8 cellular contexts compared by ENCODE assay signal in the genomic region with DNA sequence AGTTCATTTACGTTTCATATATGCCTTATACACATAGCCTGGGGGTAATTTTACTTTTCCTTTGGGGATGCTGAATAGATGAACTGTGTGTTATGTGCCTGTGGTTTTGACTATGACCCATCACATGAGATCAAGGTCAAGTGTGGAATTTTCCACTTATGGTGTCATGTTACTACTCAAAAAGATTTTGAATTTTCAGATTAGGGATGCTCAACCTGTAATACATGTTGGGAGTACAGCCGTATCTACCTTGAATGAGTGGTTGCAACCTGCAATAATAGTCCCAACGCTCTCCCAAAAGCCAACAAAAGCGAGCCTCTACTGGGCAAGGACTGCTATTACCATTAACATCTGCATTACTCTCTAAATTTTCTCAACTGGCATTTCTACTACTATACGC.
DNase-seq lines count a peak whose midpoint lies in the region; ATAC-seq and TF ChIP-seq lines count a peak whose summit lies in the region.

No MANE protein-coding gene starts in this region.

- H2AFZ ChIP-seq in PC-3 (ENCODE audit: low read length) (no peak overlapping the region), smooth muscle cell (ENCODE audit: low read depth) (no peak overlapping the region)

- no TSS peak for BruUV-seq in PC-3 (replicated peaks; lab: Mats Ljungman, UMichigan)

- no peak overlapping the region for H3K4me3 ChIP-seq in PC-3 (ENCODE audit: low read length)
- no peak overlapping the region for H3K4me3 ChIP-seq in smooth muscle cell

- peaks cover 57% of the 10 kb centered on the region for H3K36me3 Mint-ChIP-seq in activated CD8-positive, alpha-beta memory T cell treated with anti-CD3 and anti-CD28 coated beads, Interleukin-2, amount 10 ng/mL, durations not matched to agents 7 days and 5 days

- H3K4me3 Mint-ChIP-seq in activated CD8-positive, alpha-beta memory T cell treated with anti-CD3 and anti-CD28 coated beads, Interleukin-2, amount 10 ng/mL, durations not matched to agents 7 days and 5 days = no peak overlapping the region

- no peaks in the 10 kb centered on the region for H3K9me3 Mint-ChIP-seq in activated CD8-positive, alpha-beta memory T cell treated with anti-CD3 and anti-CD28 coated beads, Interleukin-2, amount 10 ng/mL, durations not matched to agents 7 days and 5 days (ENCODE audit: low read depth)

- H3K79me2 ChIP-seq in PC-3 (ENCODE audit: low read length) (peaks cover 45% of the 10 kb centered on the region), smooth muscle cell (ENCODE audit: low read depth) (peaks cover 82% of the 10 kb centered on the region)

- H3K27me3 Mint-ChIP-seq in activated CD8-positive, alpha-beta memory T cell treated with anti-CD3 and anti-CD28 coated beads, Interleukin-2, amount 10 ng/mL, durations not matched to agents 7 days and 5 days = no peaks in the 10 kb centered on the region

- peaks cover 59% of the 10 kb centered on the region for H3K36me3 ChIP-seq in PC-3 (ENCODE audit: low read depth, low read length)
- peaks cover 15% of the 10 kb centered on the region for H3K36me3 ChIP-seq in smooth muscle cell (ENCODE audit: low read depth)

- 86% methylated on average over 5 of the region's 5 CpGs for WGBS in smooth muscle cell (ENCODE audit: low lambda C conversion rate)

- POLR2A ChIA-PET in PC-3 (lab: Charles Lee; ENCODE audit: unreplicated experiment) = no interaction called here

- ATAC-seq in activated CD8-positive, alpha-beta memory T cell treated with anti-CD3 and anti-CD28 coated beads, Interleukin-2, amount 10 ng/mL, durations not matched to agents 7 days and 5 days = no peak
- peak; percentile 55 for ATAC-seq in PC-3
- no peak for ATAC-seq in HG03378 (IDR thresholded peaks at IDR 0.05; ENCODE audit: unreplicated experiment)

- no peaks in the 10 kb centered on the region for H3F3A ChIP-seq in PC-3 (ENCODE audit: low read length, unreplicated experiment)
- H3F3A ChIP-seq in smooth muscle cell (ENCODE audit: low read depth) = no peaks in the 10 kb centered on the region

- no peaks in the 10 kb centered on the region; the same call in 1 of the 2 replicates for H4K20me1 ChIP-seq in PC-3 (ENCODE audit: low read length)
- H4K20me1 ChIP-seq in smooth muscle cell (ENCODE audit: low read depth) = peaks cover 98% of the 10 kb centered on the region

- H3K27me3 ChIP-seq in PC-3 (ENCODE audit: low read length) = no peaks in the 10 kb centered on the region
- H3K27me3 ChIP-seq in smooth muscle cell (ENCODE audit: low read depth) = no peaks in the 10 kb centered on the region

- peak overlapping the region; percentile 69 for H3K27ac Mint-ChIP-seq in activated CD8-positive, alpha-beta memory T cell treated with anti-CD3 and anti-CD28 coated beads, Interleukin-2, amount 10 ng/mL, durations not matched to agents 7 days and 5 days

- no peak for DNase-seq in activated CD8-positive, alpha-beta memory T cell treated with anti-CD3 and anti-CD28 coated beads, Interleukin-2, amount 10 ng/mL, durations not matched to agents 7 days and 5 days
- DNase-seq in activated CD8-positive, alpha-beta memory T cell treated with anti-CD3 and anti-CD28 coated beads for 24 hours = no peak
- DNase-seq in PC-3 = peak; percentile 19
- peak; percentile 74 for DNase-seq in fibroblast of peridontal ligament (ENCODE audit: extremely low read depth)
- DNase-seq in smooth muscle cell (lab: John Stamatoyannopoulos, UW; ENCODE audit: unreplicated experiment) = no peak
- no peak for DNase-seq in cortex of kidney (lab: John Stamatoyannopoulos, UW)
- no peak for DNase-seq in substantia nigra (lab: John Stamatoyannopoulos, UW)

- TF ChIP-seq CTCF in PC-3 (conservative IDR thresholded peaks at IDR 0.05; ENCODE audit: low read depth, low read length) (no peak; the same call in 1 of the 2 replicates), smooth muscle cell (IDR thresholded peaks at IDR 0.05; ENCODE audit: borderline replicate concordance, insufficient read depth, poor library complexity, severe bottlenecking) (no peak)

- H3K9ac ChIP-seq in PC-3 (ENCODE audit: low read length) (no peak overlapping the region), smooth muscle cell (ENCODE audit: low read depth) (no peak overlapping the region)

- H3K9me2 ChIP-seq in PC-3 (replicated peaks; ENCODE audit: low read length) = no peaks in the 10 kb centered on the region

- CTCF ChIA-PET in activated CD8-positive, alpha-beta memory T cell treated with anti-CD3 and anti-CD28 coated beads, Interleukin-2, amount 10 ng/mL, durations not matched to agents 7 days and 5 days (lab: Charles Lee) = no interaction called here
- CTCF ChIA-PET in PC-3 (lab: Charles Lee) = no interaction called here

- H3K4me1 ChIP-seq in PC-3 (ENCODE audit: insufficient read depth, low read length) = no peaks in the 10 kb centered on the region
- peaks cover 6% of the 10 kb centered on the region for H3K4me1 ChIP-seq in smooth muscle cell (ENCODE audit: low read depth)

- intact Hi-C loops in PC-3 (cut with micrococcal nuclease) = no loop called here

- H3K27ac ChIP-seq in PC-3 (ENCODE audit: low read length) = no peak overlapping the region
- H3K27ac ChIP-seq in smooth muscle cell (ENCODE audit: low read depth) = peak overlapping the region; percentile 45
- no peak overlapping the region for H3K27ac ChIP-seq in substantia nigra (ENCODE audit: low read depth, low read length, poor library complexity, severe bottlenecking)

- no peaks in the 10 kb centered on the region for H3K9me3 ChIP-seq in PC-3 (ENCODE audit: low read length)
- H3K9me3 ChIP-seq in smooth muscle cell (replicated peaks; ENCODE audit: low read depth) = no peaks in the 10 kb centered on the region

- H3K4me2 ChIP-seq in PC-3 (ENCODE audit: low read length) (no peak overlapping the region), smooth muscle cell (no peak overlapping the region)

- peaks cover 28% of the 10 kb centered on the region for H3K4me1 Mint-ChIP-seq in activated CD8-positive, alpha-beta memory T cell treated with anti-CD3 and anti-CD28 coated beads, Interleukin-2, amount 10 ng/mL, durations not matched to agents 7 days and 5 days

Comparison
In these comparisons a context has a peak if more than half of its experiments do, and no peak if none do; other contexts are left out.
1. DNase-seq: peak in PC-3 (single experiment) and fibroblast of peridontal ligament (single experiment); none in activated CD8-positive, alpha-beta memory T cell treated with anti-CD3 and anti-CD28 coated beads, Interleukin-2, amount 10 ng/mL, durations not matched to agents 7 days and 5 days (single experiment), activated CD8-positive, alpha-beta memory T cell treated with anti-CD3 and anti-CD28 coated beads for 24 hours (single experiment), smooth muscle cell (single experiment), cortex of kidney (single experiment) and substantia nigra (0 of 49).